Comparison of ENCODE assay signal across 8 cellular contexts in the genomic region with DNA sequence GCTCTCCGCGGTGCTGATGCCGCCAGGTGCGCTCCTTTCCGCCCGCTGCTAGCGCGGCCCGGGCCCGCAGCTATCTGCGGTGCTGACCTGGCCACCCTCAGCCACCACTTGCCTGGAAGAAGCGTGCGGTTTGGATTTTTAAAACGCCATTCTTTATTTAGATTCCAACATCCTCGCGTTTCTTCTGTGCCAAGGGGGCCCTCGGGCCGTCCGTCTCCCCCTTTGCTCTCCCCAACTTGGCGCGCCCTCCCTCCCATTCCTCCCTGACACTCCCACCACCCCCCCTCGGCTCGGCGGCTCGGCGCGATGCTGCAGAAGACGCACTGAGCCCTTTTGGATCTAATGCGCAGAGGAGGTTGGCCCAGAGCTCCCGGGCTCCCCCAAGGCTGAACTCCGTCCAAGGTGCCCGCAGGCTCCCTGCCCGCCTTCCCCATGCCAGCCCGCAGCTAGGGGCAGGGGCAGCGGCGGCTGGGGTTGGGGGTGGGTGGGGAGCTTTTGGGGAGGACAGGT. TPM values are rescaled to one million over a fixed set of nuclear protein-coding genes. Genes with fewer than 3 reads are reported as not detected.
DNase-seq lines count a peak whose midpoint lies in the region; ATAC-seq and TF ChIP-seq lines count a peak whose summit lies in the region.

A gene (plus strand): TSS at position 331 of the 510 bp plus-strand sequence. CDS start 192 bp downstream, outside the sequence.

- peaks cover 79% of the 10 kb centered on the region for H3K27me3 Mint-ChIP-seq in T-helper 1 cell treated with Interleukin-12 subunit alpha and Interleukin-12 subunit beta and Interleukin-4 antibody, amounts not matched to agents 30 μg/mL and 1 μg/mL, for 36 hours (ENCODE audit: low read depth)
- H3K27me3 Mint-ChIP-seq in activated CD8-positive, alpha-beta T cell treated with anti-CD3 and anti-CD28 coated beads for 36 hours, result peaks cover 78% of the 10 kb centered on the region
- peaks cover 43% of the 10 kb centered on the region for H3K27me3 Mint-ChIP-seq in glutamatergic neuron (ENCODE audit: unreplicated experiment)

- peak within 1 kb of the TSS; percentile 61 for H3K4me3 Mint-ChIP-seq in T-helper 1 cell treated with Interleukin-12 subunit alpha and Interleukin-12 subunit beta and Interleukin-4 antibody, amounts not matched to agents 30 μg/mL and 1 μg/mL, for 36 hours
- H3K4me3 Mint-ChIP-seq in activated CD8-positive, alpha-beta T cell treated with anti-CD3 and anti-CD28 coated beads for 36 hours, result peak within 1 kb of the TSS; percentile 70
- H3K4me3 Mint-ChIP-seq in glutamatergic neuron (ENCODE audit: unreplicated experiment), result peak within 1 kb of the TSS; percentile 86
- H3K4me3 Mint-ChIP-seq in stimulated activated effector memory CD8-positive, alpha-beta T cell treated with anti-CD3 and anti-CD28 coated beads, Interleukin-12 subunit alpha, Interleukin-12 subunit beta, amount 100 ng/mL, for 72 hours, result peak within 1 kb of the TSS; percentile 71

- H3K9me3 Mint-ChIP-seq in T-helper 1 cell treated with Interleukin-12 subunit alpha and Interleukin-12 subunit beta and Interleukin-4 antibody, amounts not matched to agents 30 μg/mL and 1 μg/mL, for 36 hours, result no peaks in the 10 kb centered on the region
- no peaks in the 10 kb centered on the region for H3K9me3 Mint-ChIP-seq in activated CD8-positive, alpha-beta T cell treated with anti-CD3 and anti-CD28 coated beads for 36 hours
- H3K9me3 Mint-ChIP-seq in glutamatergic neuron (ENCODE audit: unreplicated experiment), result peaks cover 15% of the 10 kb centered on the region
- H3K9me3 Mint-ChIP-seq in stimulated activated effector memory CD8-positive, alpha-beta T cell treated with anti-CD3 and anti-CD28 coated beads, Interleukin-12 subunit alpha, Interleukin-12 subunit beta, amount 100 ng/mL, for 72 hours, result no peaks in the 10 kb centered on the region

- intact Hi-C loops in activated CD8-positive, alpha-beta T cell treated with anti-CD3 and anti-CD28 coated beads for 36 hours (cut with micrococcal nuclease), result no loop called here

- POLR2A ChIA-PET in activated CD8-positive, alpha-beta T cell treated with anti-CD3 and anti-CD28 coated beads for 36 hours (lab: Charles Lee), result interaction anchor here (0.6 kb wide), 2 partner anchors 173 to 185 kb away, joined by 3 to 7 read pairs; no protein-coding TSS in a partner anchor

- DNase-seq in T-helper 1 cell, result no peak
- DNase-seq in activated CD8-positive, alpha-beta T cell treated with anti-CD3 and anti-CD28 coated beads for 36 hours, result no peak
- no peak for DNase-seq in glutamatergic neuron
- no peak for DNase-seq in stimulated activated effector memory CD8-positive, alpha-beta T cell treated with anti-CD3 and anti-CD28 coated beads, Interleukin-12 subunit alpha, Interleukin-12 subunit beta, amount 100 ng/mL, for 72 hours (ENCODE audit: low spot score in 2 of 2)
- DNase-seq in inferior parietal cortex (ENCODE audit: extremely low spot score), result no peak
- DNase-seq in activated CD4-positive, CD25-positive, alpha-beta regulatory T cell (lab: John Stamatoyannopoulos, UW), result no peak
- no peak for DNase-seq in GF-D8 (lab: John Stamatoyannopoulos, UW)

- ATAC-seq in activated CD8-positive, alpha-beta T cell treated with anti-CD3 and anti-CD28 coated beads for 36 hours, result no peak
- no peak for ATAC-seq in stimulated activated effector memory CD8-positive, alpha-beta T cell treated with anti-CD3 and anti-CD28 coated beads, Interleukin-12 subunit alpha, Interleukin-12 subunit beta, amount 100 ng/mL, for 72 hours

- CTCF ChIA-PET in activated CD8-positive, alpha-beta T cell treated with anti-CD3 and anti-CD28 coated beads for 36 hours (lab: Charles Lee), result interaction anchor here (1.2 kb wide), 1 partner anchor 9 kb away, joined by 3 read pairs; no protein-coding TSS in a partner anchor

- peak within 1 kb of the TSS; percentile 84 for H3K27ac Mint-ChIP-seq in T-helper 1 cell treated with Interleukin-12 subunit alpha and Interleukin-12 subunit beta and Interleukin-4 antibody, amounts not matched to agents 30 μg/mL and 1 μg/mL, for 36 hours
- H3K27ac Mint-ChIP-seq in activated CD8-positive, alpha-beta T cell treated with anti-CD3 and anti-CD28 coated beads for 36 hours, result no peak within 1 kb of the TSS
- no peak within 1 kb of the TSS for H3K27ac Mint-ChIP-seq in glutamatergic neuron (ENCODE audit: unreplicated experiment)
- H3K27ac Mint-ChIP-seq in stimulated activated effector memory CD8-positive, alpha-beta T cell treated with anti-CD3 and anti-CD28 coated beads, Interleukin-12 subunit alpha, Interleukin-12 subunit beta, amount 100 ng/mL, for 72 hours, result peak within 1 kb of the TSS; percentile 50

- H3K36me3 Mint-ChIP-seq in T-helper 1 cell treated with Interleukin-12 subunit alpha and Interleukin-12 subunit beta and Interleukin-4 antibody, amounts not matched to agents 30 μg/mL and 1 μg/mL, for 36 hours (ENCODE audit: low read depth), result peaks cover 3% of the 10 kb centered on the region
- no peaks in the 10 kb centered on the region for H3K36me3 Mint-ChIP-seq in activated CD8-positive, alpha-beta T cell treated with anti-CD3 and anti-CD28 coated beads for 36 hours (ENCODE audit: low read depth)
- H3K36me3 Mint-ChIP-seq in glutamatergic neuron (ENCODE audit: unreplicated experiment), result no peaks in the 10 kb centered on the region
- peaks cover 7% of the 10 kb centered on the region for H3K36me3 Mint-ChIP-seq in stimulated activated effector memory CD8-positive, alpha-beta T cell treated with anti-CD3 and anti-CD28 coated beads, Interleukin-12 subunit alpha, Interleukin-12 subunit beta, amount 100 ng/mL, for 72 hours

- H3K4me1 Mint-ChIP-seq in T-helper 1 cell treated with Interleukin-12 subunit alpha and Interleukin-12 subunit beta and Interleukin-4 antibody, amounts not matched to agents 30 μg/mL and 1 μg/mL, for 36 hours (ENCODE audit: low read depth), result peaks cover 11% of the 10 kb centered on the region
- H3K4me1 Mint-ChIP-seq in activated CD8-positive, alpha-beta T cell treated with anti-CD3 and anti-CD28 coated beads for 36 hours (ENCODE audit: low read depth), result peaks cover 10% of the 10 kb centered on the region
- peaks cover 20% of the 10 kb centered on the region for H3K4me1 Mint-ChIP-seq in glutamatergic neuron (ENCODE audit: low read depth, unreplicated experiment)
- H3K4me1 Mint-ChIP-seq in stimulated activated effector memory CD8-positive, alpha-beta T cell treated with anti-CD3 and anti-CD28 coated beads, Interleukin-12 subunit alpha, Interleukin-12 subunit beta, amount 100 ng/mL, for 72 hours, result peaks cover 11% of the 10 kb centered on the region

- TF ChIP-seq CTCF in activated CD8-positive, alpha-beta T cell treated with anti-CD3 and anti-CD28 coated beads for 36 hours (IDR thresholded peaks at IDR 0.05), result no peak
- no peak for TF ChIP-seq CTCF in glutamatergic neuron (IDR thresholded peaks at IDR 0.05; ENCODE audit: partially characterized antibody, unreplicated experiment)

RNA-seq across cellular contexts. Expression of the gene that starts here (rescaled TPM):
- total RNA-seq in activated CD8-positive, alpha-beta T cell treated with anti-CD3 and anti-CD28 coated beads for 36 hours, result not detected
- total RNA-seq in glutamatergic neuron (ENCODE audit: unreplicated experiment), result not detected

Comparison
In these comparisons a context has a peak if more than half of its experiments do, and no peak if none do; other contexts are left out.
1. H3K27ac Mint-ChIP-seq: peak in T-helper 1 cell treated with Interleukin-12 subunit alpha and Interleukin-12 subunit beta and Interleukin-4 antibody, amounts not matched to agents 30 μg/mL and 1 μg/mL, for 36 hours (single experiment) and stimulated activated effector memory CD8-positive, alpha-beta T cell treated with anti-CD3 and anti-CD28 coated beads, Interleukin-12 subunit alpha, Interleukin-12 subunit beta, amount 100 ng/mL, for 72 hours (single experiment); none in activated CD8-positive, alpha-beta T cell treated with anti-CD3 and anti-CD28 coated beads for 36 hours (single experiment) and glutamatergic neuron (single experiment).
2. Peak in every context shown above with its lines, with median percentiles within 50 percentile points of each other: H3K4me3 Mint-ChIP-seq.